Comparison of ENCODE assay signal across 27 cellular contexts in genomic region chr2:38887902-38888554, GRCh38.
"Had no signal": no experiment of that assay in that cellular context is flagged by ENCODE, and none has a peak within 500 bp of the region (broad histone marks: within the 10 kb centered on the region; RNA-seq: fewer than 3 reads in every experiment).

No MANE protein-coding gene starts in this region.

- H3K4me1 ChIP-seq: stomach, suprapubic skin, testis, thyroid gland, tibial artery, tibial nerve, transverse colon, upper lobe of left lung, upper lobe of right lung, uterus, vagina had no signal

- H3K36me3 ChIP-seq: thoracic aorta, thyroid gland, transverse colon, upper lobe of left lung, uterus, vagina had no signal

- H3K27ac ChIP-seq: stomach, suprapubic skin, testis, thoracic aorta, thyroid gland, tibial artery, tibial nerve, transverse colon, upper lobe of left lung, upper lobe of right lung, uterus, vagina had no signal

- ATAC-seq: stimulated activated effector memory CD8-positive, alpha-beta T cell treated with anti-CD3 and anti-CD28 coated beads, Interleukin-12 subunit alpha, Interleukin-12 subunit beta, amount 100 ng/mL, for 72 hours; stimulated activated memory B cell treated with anti-CD40 and anti-IgM and Interleukin-4, amounts not matched to agents 10 μg/mL and 1 μg/mL and 100 μg/mL, for 72 hours; stimulated activated naive B cell treated with anti-CD40 and anti-IgM and Interleukin-4, amounts not matched to agents 10 μg/mL and 1 μg/mL and 100 μg/mL, for 72 hours; stimulated activated naive CD8-positive, alpha-beta T cell treated with anti-CD3 and anti-CD28 coated beads, Interleukin-15, amount 100 ng/mL, for 72 hours; stimulated activated naive CD8-positive, alpha-beta T cell treated with anti-CD3 and anti-CD28 coated beads, Interleukin-15, Interleukin-2, amounts not matched to agents 100 U/mL and 50 U/mL, for 24 hours; upper lobe of right lung had no signal

- H3K27me3 ChIP-seq: stomach, suprapubic skin, testis, thyroid gland, tibial artery, tibial nerve, transverse colon, upper lobe of left lung, upper lobe of right lung, uterus, vagina had no signal

- FAIRE-seq: urothelium cell line had no signal

- DNase-seq: stimulated activated CD4-positive, alpha-beta T cell treated with anti-CD3 and anti-CD28 coated beads, Interleukin-2, amount 100 ng/mL, for 48 hours; stimulated activated CD4-positive, alpha-beta T cell treated with anti-CD3 and anti-CD28 coated beads, Interleukin-4, amount 100 ng/mL, for 1 hour; stimulated activated CD4-positive, alpha-beta T cell treated with anti-CD3 and anti-CD28 coated beads, Interleukin-4, amount 100 ng/mL, for 24 hours; stimulated activated CD4-positive, alpha-beta T cell treated with anti-CD3 and anti-CD28 coated beads, Interleukin-4, amount 100 ng/mL, for 4 hours; stimulated activated CD8-positive, alpha-beta memory T cell treated with anti-CD3 and anti-CD28 coated beads, Interleukin-4, amount 100 ng/mL, for 48 hours; stimulated activated naive B cell treated with anti-CD40 and anti-IgM and Interleukin-4, amounts not matched to agents 10 μg/mL and 1 μg/mL and 100 μg/mL, for 72 hours; stimulated activated naive CD4-positive, alpha-beta T cell; stimulated activated naive CD4-positive, alpha-beta T cell treated with Interleukin-2 at 50 U/mL for 16 hours; stimulated activated naive CD8-positive, alpha-beta T cell treated with anti-CD3 and anti-CD28 coated beads, Interleukin-15, amount 100 ng/mL, for 72 hours; stimulated activated naive CD8-positive, alpha-beta T cell treated with anti-CD3 and anti-CD28 coated beads, Interleukin-15, Interleukin-2, amounts not matched to agents 100 U/mL and 50 U/mL, for 24 hours; stomach; substantia nigra; testis; thyroid gland; tibial artery; transverse colon; trophoblast cell; upper lobe of left lung; upper lobe of right lung; uterus had no signal

- H3K9me3 ChIP-seq: suprapubic skin, testis, thoracic aorta, thyroid gland, tibial artery, tibial nerve, transverse colon, upper lobe of left lung, upper lobe of right lung, uterus, vagina had no signal

- H3K4me3 ChIP-seq: stomach, suprapubic skin, testis, thoracic aorta, thyroid gland, tibial artery, tibial nerve, transverse colon, upper lobe of left lung, upper lobe of right lung, uterus, vagina had no signal
